8 cellular contexts compared by ENCODE assay signal in genomic region chr12:132559652-132560420, GRCh38. TPM values are rescaled to one million over a fixed set of nuclear protein-coding genes. Genes with fewer than 3 reads are reported as not detected.
DNase-seq lines count a peak whose midpoint lies in the region; ATAC-seq and TF ChIP-seq lines count a peak whose summit lies in the region.

No MANE protein-coding gene starts in this region.

- H3K36me3 ChIP-seq in Loucy (ENCODE audit: insufficient read depth, low read length), result peaks cover 1% of the 10 kb centered on the region; the same call in 1 of the 2 replicates
- no peaks in the 10 kb centered on the region for H3K36me3 ChIP-seq in SK-N-SH (replicated peaks in 1 of 2; ENCODE audit: control insufficient read depth in 1 of 2, insufficient read depth in 2 of 2, low read length in 1 of 2)

- 3% methylated on average over 15 of the region's 109 CpGs for WGBS in SK-N-SH (ENCODE audit: low lambda C conversion rate)

- H3K4me3 Mint-ChIP-seq in central memory CD8-positive, alpha-beta T cell, result peak overlapping the region; percentile 71

- H3K9ac ChIP-seq in Loucy (ENCODE audit: low read depth, low read length, poor library complexity, severe bottlenecking) (peak overlapping the region; percentile 84), SK-N-SH (peak overlapping the region; percentile 62; the same call in 1 of the 2 replicates)

- H3K27ac Mint-ChIP-seq in central memory CD8-positive, alpha-beta T cell (ENCODE audit: low read depth), result no peak overlapping the region

- no peaks in the 10 kb centered on the region for H3K9me3 ChIP-seq in Loucy (ENCODE audit: insufficient read depth, low read depth, low read length)
- no peaks in the 10 kb centered on the region for H3K9me3 ChIP-seq in SK-N-SH

- no peak for TF ChIP-seq RAD21 in SK-N-SH (IDR thresholded peaks at IDR 0.05; ENCODE audit: low read length)

- peaks cover 46% of the 10 kb centered on the region for H3K79me2 ChIP-seq in Loucy (ENCODE audit: insufficient read depth, low read length)
- H3K79me2 ChIP-seq in SK-N-SH (ENCODE audit: insufficient read depth), result peaks cover 3% of the 10 kb centered on the region; the same call in 1 of the 2 replicates

- H3K36me3 Mint-ChIP-seq in central memory CD8-positive, alpha-beta T cell (ENCODE audit: insufficient read depth), result peaks cover 11% of the 10 kb centered on the region

- H3F3A ChIP-seq in Loucy (ENCODE audit: low read depth) (peaks cover 4% of the 10 kb centered on the region; the same call in 1 of the 2 replicates), SK-N-SH (replicated peaks; ENCODE audit: insufficient read depth) (no peaks in the 10 kb centered on the region)

- H3K4me1 ChIP-seq in Loucy (ENCODE audit: insufficient read depth, low read length, poor library complexity, severe bottlenecking), result peaks cover 39% of the 10 kb centered on the region
- peaks cover 0 to 11% of the 10 kb centered on the region in 2 experiments; a peak in 1 of 4 replicates for H3K4me1 ChIP-seq in SK-N-SH (ENCODE audit: control insufficient read depth in 1 of 2, insufficient read depth in 2 of 2, low read depth in 1 of 2, low read length in 1 of 2)

- POLR2A ChIA-PET in SK-N-SH (lab: Yijun Ruan, JAX), result interaction anchor here (0.6 kb wide), 1 partner anchor 144 kb away, joined by 3 read pairs; no protein-coding TSS in a partner anchor

- peak overlapping the region; percentile 45; the same call in 1 of the 2 replicates for H2AFZ ChIP-seq in Loucy (ENCODE audit: low read length)
- H2AFZ ChIP-seq in SK-N-SH (ENCODE audit: low read depth), result no peak overlapping the region

- H3K9me2 ChIP-seq in Loucy (replicated peaks; ENCODE audit: low read depth, low read length) (no peaks in the 10 kb centered on the region), SK-N-SH (no peaks in the 10 kb centered on the region)

- TF ChIP-seq EP300 in SK-N-SH (IDR thresholded peaks at IDR 0.05; ENCODE audit: borderline replicate concordance in 1 of 2, low read depth in 1 of 2, low read length in 1 of 2), result no peak

- H3K27ac ChIP-seq in SK-N-SH (ENCODE audit: low read depth in 2 of 2, low read length in 1 of 2), result peak overlapping the region in 1 of 2 experiments; percentile 63; a peak in 2 of 4 replicates

- H3K27me3 Mint-ChIP-seq in central memory CD8-positive, alpha-beta T cell, result no peaks in the 10 kb centered on the region

- TF ChIP-seq CTCF in Loucy (conservative IDR thresholded peaks at IDR 0.05; ENCODE audit: low read length) (0 out of 2 replicates have a peak, but pooled peaks have one; percentile 12), SK-N-SH (IDR thresholded peaks at IDR 0.05) (no peak)

- H3K4me3 ChIP-seq in Loucy (ENCODE audit: low read length, poor library complexity, severe bottlenecking) (peak overlapping the region; percentile 90), SK-N-SH (ENCODE audit: low read depth in 2 of 2, low read length in 1 of 2) (peak overlapping the region; percentile 68 to 80)

- peak; percentile 47 for ATAC-seq in central memory CD8-positive, alpha-beta T cell (replicated peaks; ENCODE audit: extremely low read depth, poor library complexity, severe bottlenecking)
- no peak for ATAC-seq in GM18519 (IDR thresholded peaks at IDR 0.05; ENCODE audit: low FRiP score, unreplicated experiment)

- no peaks in the 10 kb centered on the region for H3K9me3 Mint-ChIP-seq in central memory CD8-positive, alpha-beta T cell

- no peaks in the 10 kb centered on the region for H3K27me3 ChIP-seq in Loucy (ENCODE audit: insufficient read depth, low read length, poor library complexity, severe bottlenecking)
- H3K27me3 ChIP-seq in SK-N-SH (ENCODE audit: insufficient read depth), result no peaks in the 10 kb centered on the region

- H3K4me2 ChIP-seq in Loucy (ENCODE audit: low read depth, low read length, poor library complexity, severe bottlenecking) (peak overlapping the region; percentile 96), SK-N-SH (peak overlapping the region; percentile 98)

- CTCF ChIA-PET in SK-N-SH (lab: Yijun Ruan, JAX), result interaction anchor here (0.8 to 5.9 kb wide), 6 partner anchors 9 to 145 kb away, joined by 3 to 80 read pairs (median 6); no protein-coding TSS in a partner anchor

- peak; percentile 22 to 85 for DNase-seq in NCI-H187 (lab: John Stamatoyannopoulos, UW)
- DNase-seq in NCI-H187 treated with DMSO at 0.1 percent for 48 hours (lab: John Stamatoyannopoulos, UW), result no peak
- DNase-seq in SK-N-SH, result peak; percentile 98
- no peak for DNase-seq in central memory CD8-positive, alpha-beta T cell (ENCODE audit: low spot score in 2 of 2)
- peak; percentile 10 for DNase-seq in kidney glomerular epithelial cell (lab: John Stamatoyannopoulos, UW)
- DNase-seq in stimulated activated CD4-positive, alpha-beta T cell treated with anti-CD3 and anti-CD28 coated beads, Interleukin-2, amount 100 ng/mL, for 24 hours, result peak; percentile 37 to 69

- peaks cover 17% of the 10 kb centered on the region for H3K4me1 Mint-ChIP-seq in central memory CD8-positive, alpha-beta T cell

- H4K20me1 ChIP-seq in Loucy (ENCODE audit: insufficient read depth, low read length, poor library complexity, severe bottlenecking), result peaks cover 23% of the 10 kb centered on the region
- H4K20me1 ChIP-seq in SK-N-SH (ENCODE audit: insufficient read depth), result peaks cover 27% of the 10 kb centered on the region

TF ChIP-seq in SK-N-SH, 30 proteins besides CTCF, POLR2A, EP300 and RAD21:
- TF ChIP-seq POLR2AphosphoS5 (IDR thresholded peaks at IDR 0.05; ENCODE audit: low read depth, low read length) (peak; percentile 22; the same call in 1 of the 2 replicates), NRF1 (IDR thresholded peaks at IDR 0.05; ENCODE audit: low read depth, low read length) (peak; percentile 38; the same call in 1 of the 2 replicates), MXI1 (IDR thresholded peaks at IDR 0.05; ENCODE audit: low read depth, low read length) (peak; percentile 39; the same call in 1 of the 2 replicates), PBX3 (IDR thresholded peaks at IDR 0.05) (no peak)
TF ChIP-seq in SK-N-SH: peak in this region for 3.

RNA-seq across cellular contexts. Expression of gene LRCOL1, which starts 50.5 kb away (rescaled TPM):
- polyA plus RNA-seq in SK-N-SH (2012; rRNA removed), result 0.44 and 1.1 TPM in 2 replicates
- 0.04 and 0.10 TPM in 2 replicates for polyA plus RNA-seq in SK-N-SH (2012; cell fraction: cytosol; rRNA removed)
- 6.2 and 6.7 TPM in 2 replicates for polyA plus RNA-seq in SK-N-SH (2012; cell fraction: nucleus; rRNA removed)

RNA-seq across cellular contexts. Expression of gene P2RX2, which starts 58.7 kb away (rescaled TPM):
- 0.03 TPM in 1 of 2 replicates, not detected in the other for polyA plus RNA-seq in SK-N-SH (2012; rRNA removed)
- polyA plus RNA-seq in SK-N-SH (2012; cell fraction: cytosol; rRNA removed), result not detected in 2 replicates
- polyA plus RNA-seq in SK-N-SH (2012; cell fraction: nucleus; rRNA removed), result 0.02 and 0.15 TPM in 2 replicates

Comparison
In these comparisons a context has a peak if more than half of its experiments do, and no peak if none do; other contexts are left out.
1. DNase-seq: peak in NCI-H187 (2 of 2), SK-N-SH (single experiment), kidney glomerular epithelial cell (single experiment) and stimulated activated CD4-positive, alpha-beta T cell treated with anti-CD3 and anti-CD28 coated beads, Interleukin-2, amount 100 ng/mL, for 24 hours (2 of 2); none in NCI-H187 treated with DMSO at 0.1 percent for 48 hours (single experiment) and central memory CD8-positive, alpha-beta T cell (0 of 2).